Comparison of ENCODE assay signal across 8 cellular contexts in the genomic region with DNA sequence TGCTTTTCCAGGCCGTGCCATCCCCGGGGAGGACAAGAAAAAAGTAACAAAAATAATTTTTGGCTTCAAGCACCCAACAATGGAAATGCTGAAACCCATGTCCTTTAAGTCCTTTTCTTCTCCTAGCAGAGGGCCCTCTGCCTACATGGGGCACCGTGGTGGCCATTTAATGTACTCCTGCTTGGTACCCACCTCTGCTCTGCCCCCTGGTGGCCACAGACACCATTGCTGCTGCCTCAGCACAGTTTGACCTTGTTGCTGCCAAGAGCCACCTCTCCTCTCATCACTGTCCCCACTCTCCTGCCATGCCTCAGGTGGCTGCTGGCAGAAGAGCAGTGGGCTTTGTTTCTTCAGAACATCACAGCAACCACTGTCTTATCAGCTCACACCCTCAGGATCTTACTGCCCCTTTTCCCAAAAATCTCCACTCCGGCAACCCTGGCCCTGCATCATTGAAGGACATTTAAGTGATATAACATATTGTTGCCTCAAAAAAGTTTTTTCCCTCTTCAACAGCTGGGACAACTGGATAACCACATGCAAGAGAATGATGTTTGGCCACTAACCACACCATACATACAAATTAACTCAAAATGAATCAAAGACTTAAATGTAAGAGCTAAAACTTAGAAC. TPM values are rescaled to one million over a fixed set of nuclear protein-coding genes. Genes with fewer than 3 reads are reported as not detected.
A peak's percentile ranks its signal among the peaks of the same experiment; 100 is the strongest.
DNase-seq lines count a peak whose midpoint lies in the region; ATAC-seq, FAIRE-seq and TF ChIP-seq lines count a peak whose summit lies in the region.

No MANE protein-coding gene starts in this region.

- DNase-seq in D721Med (ENCODE audit: insufficient read length, low spot score) (peak; percentile 51), MG63 (peak; percentile 75), SJCRH30 (peak; percentile 83 to 87), activated gamma-delta T cell (lab: John Stamatoyannopoulos, UW) (peak; percentile 30), germinal center (ENCODE audit: low spot score) (peak; percentile 76), ovary (peak; percentile 74 to 89 (median 86)), tibial nerve (ENCODE audit: low spot score in 2 of 2) (peak; percentile 85 to 92)

- intact Hi-C loops in ovary (cut with DNase I): loop anchor here in 3 of 4 donors (2.0 to 10.0 kb wide), 4 partner anchors 278 to 293 kb away; no protein-coding TSS in a partner anchor

- H3K4me3 ChIP-seq in MG63 (no peak overlapping the region), SJCRH30 (no peak overlapping the region), ovary (no peak overlapping the region), tibial nerve (no peak overlapping the region)

- 38 to 43% (median 41%) methylated on average over 4 of the region's 4 CpGs for WGBS in ovary, 3 donors
- WGBS in tibial nerve, 2 donors: 31 to 33% methylated on average over 4 of the region's 4 CpGs

- TF ChIP-seq EP300 in ovary (IDR thresholded peaks at IDR 0.05) (no peak), tibial nerve (IDR thresholded peaks at IDR 0.05) (peak in 1 of 2 donors; percentile 76)

- TF ChIP-seq CTCF in D721Med (IDR thresholded peaks at IDR 0.05; ENCODE audit: insufficient read depth, missing control alignments) (peak; percentile 87), ovary (IDR thresholded peaks at IDR 0.05) (peak; percentile 79 to 85 (median 82)), tibial nerve (IDR thresholded peaks at IDR 0.05) (peak; percentile 85 to 95 (median 92))

- no peaks in the 10 kb centered on the region for H3K9me3 ChIP-seq in MG63
- H3K9me3 ChIP-seq in SJCRH30 (replicated peaks): no peaks in the 10 kb centered on the region
- no peaks in the 10 kb centered on the region for H3K9me3 ChIP-seq in ovary
- no peaks in the 10 kb centered on the region for H3K9me3 ChIP-seq in tibial nerve

- H3K4me1 ChIP-seq in SJCRH30 (peaks cover 14% of the 10 kb centered on the region), ovary (ENCODE audit: insufficient read depth) (no peaks in the 10 kb centered on the region), tibial nerve (peaks cover 0 to 38% (median 2%) of the 10 kb centered on the region in 4 donors)

- FAIRE-seq in D721Med (lab: Jason Lieb, UNC): peak; percentile 91

- TF ChIP-seq POLR2A in ovary (IDR thresholded peaks at IDR 0.05) (no peak), tibial nerve (IDR thresholded peaks at IDR 0.05) (no peak)

- H3K36me3 ChIP-seq in MG63: no peaks in the 10 kb centered on the region
- H3K36me3 ChIP-seq in SJCRH30: no peaks in the 10 kb centered on the region
- no peaks in the 10 kb centered on the region for H3K36me3 ChIP-seq in ovary
- H3K36me3 ChIP-seq in tibial nerve: no peaks in the 10 kb centered on the region

- ATAC-seq in GM21529 (IDR thresholded peaks at IDR 0.05; ENCODE audit: unreplicated experiment): peak; percentile 86

- H3K27me3 ChIP-seq in MG63 (no peaks in the 10 kb centered on the region; the same call in 1 of the 2 replicates), SJCRH30 (no peaks in the 10 kb centered on the region), ovary (no peaks in the 10 kb centered on the region), tibial nerve (no peaks in the 10 kb centered on the region)

- H3K27ac ChIP-seq in SJCRH30 (no peak overlapping the region), ovary (no peak overlapping the region), tibial nerve (peak overlapping the region in 2 of 4 donors; percentile 41 to 42)

RNA-seq across cellular contexts. Expression of gene ARMC2, which starts 12.9 kb away (rescaled TPM):
- total RNA-seq in MG63 (2014; rRNA removed; shearing (Covaris generic); ENCODE audit: low replicate concordance): 0.96 and 1.8 TPM in 2 replicates
- total RNA-seq in SJCRH30 (2014; rRNA removed; shearing (Covaris generic)): 3.5 and 3.8 TPM in 2 replicates
- total RNA-seq in ovary: 10 to 100 TPM in 4 of 7 donors, 1 to 10 TPM in 3; 3.2 to 14.7 (median 10.3) TPM
- polyA plus RNA-seq in ovary: 1 to 10 TPM; 3.3 to 7.1 TPM
- 10 to 100 TPM in 1 of 4 donors, 1 to 10 TPM in 3; 3.1 to 11.1 (median 5.7) TPM for total RNA-seq in tibial nerve

Comparison
In these comparisons a context has a peak if more than half of its experiments do, and no peak if none do; other contexts are left out.
1. DNase-seq: peak in every context shown above with its lines; median percentile 88 in tibial nerve; 86 in ovary; 85 in SJCRH30; 76 in germinal center; 75 in MG63; 51 in D721Med; 30 in activated gamma-delta T cell.